In the genomic region with DNA sequence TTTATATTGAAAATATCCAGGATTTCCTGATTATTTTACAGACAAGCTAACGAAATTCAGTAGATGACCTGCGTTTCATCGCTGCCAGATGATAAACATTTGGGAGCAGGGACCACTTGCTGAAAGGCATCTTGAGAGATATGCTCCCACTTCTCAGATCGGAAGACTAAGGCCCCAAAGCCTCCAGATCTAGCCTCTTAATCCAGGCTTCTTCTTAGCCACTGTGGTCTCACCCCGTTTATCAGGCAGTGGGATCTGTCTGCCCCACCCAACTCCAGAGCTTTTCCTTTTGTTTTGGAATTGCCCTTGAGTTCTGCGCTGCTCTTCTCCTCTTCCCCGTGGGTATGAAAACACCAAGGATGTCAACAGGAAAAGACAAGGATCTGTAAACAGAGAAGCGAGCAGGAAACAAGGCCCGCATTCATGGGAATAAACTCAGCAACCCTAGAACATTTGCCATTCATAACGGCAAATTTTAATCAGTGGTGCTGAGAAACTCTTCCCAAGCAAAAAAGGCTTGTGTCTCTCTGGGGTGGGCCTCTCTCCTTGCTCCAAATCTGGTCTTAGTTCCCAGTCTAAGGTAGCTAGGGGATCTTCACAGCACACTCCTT, we compare ENCODE assay signal across 1 cellular context.
TF ChIP-seq lines count a peak whose summit lies in the region.

No MANE protein-coding gene starts in this region.

TF ChIP-seq in K562, 482 proteins besides CTCF, POLR2A, EP300 and RAD21 (continues in another document):
- TF ChIP-seq EZH2 (IDR thresholded peaks at IDR 0.05; ENCODE audit: borderline replicate concordance, low read depth, low read length) (no peak), ZNF311 (CRISPR knock-in tag; IDR thresholded peaks at IDR 0.05) (no peak), HSF4 (CRISPR knock-in tag; IDR thresholded peaks at IDR 0.05; ENCODE audit: borderline replicate concordance) (no peak), ZNF175 (CRISPR knock-in tag; IDR thresholded peaks at IDR 0.05; ENCODE audit: low read depth) (no peak), POLR2B (IDR thresholded peaks at IDR 0.05; ENCODE audit: low read depth, partially characterized antibody) (no peak), BRD4 (IDR thresholded peaks at IDR 0.05) (no peak), NR2C1 (IDR thresholded peaks at IDR 0.05) (no peak), NR2C1 (tag; IDR thresholded peaks at IDR 0.05) (no peak), GATA2 (CRISPR knock-in tag; IDR thresholded peaks at IDR 0.05) (no peak), ZNF699 (CRISPR knock-in tag; IDR thresholded peaks at IDR 0.05; ENCODE audit: insufficient replicate concordance) (no peak), HMG20B (CRISPR knock-in tag; IDR thresholded peaks at IDR 0.05) (no peak), ZNF263 (CRISPR knock-in tag; IDR thresholded peaks at IDR 0.05; ENCODE audit: borderline replicate concordance) (no peak), PPARD (CRISPR knock-in tag; IDR thresholded peaks at IDR 0.05) (no peak), XRCC5 (IDR thresholded peaks at IDR 0.05; ENCODE audit: low read depth, low read length) (no peak), LARP7 (IDR thresholded peaks at IDR 0.05) (no peak), STAG1 (CRISPR knock-in tag; IDR thresholded peaks at IDR 0.05; ENCODE audit: borderline replicate concordance) (no peak), NFRKB (IDR thresholded peaks at IDR 0.05; ENCODE audit: low read depth) (no peak), RCOR1 (IDR thresholded peaks at IDR 0.05; ENCODE audit: borderline replicate concordance in 1 of 2, low read depth in 2 of 2, low read length in 2 of 2) (peak; percentile 24 to 74; a peak in 2 of 4 replicates), RFX1 (IDR thresholded peaks at IDR 0.05) (no peak), NFYB (IDR thresholded peaks at IDR 0.05; ENCODE audit: extremely low read depth, insufficient read length) (no peak), TAF15 (IDR thresholded peaks at IDR 0.05; ENCODE audit: low read depth, low read length) (no peak), HNRNPK (IDR thresholded peaks at IDR 0.05; ENCODE audit: low read depth, low read length, poor library complexity, severe bottlenecking) (no peak), KAT8 (IDR thresholded peaks at IDR 0.05; ENCODE audit: low read depth) (no peak), RBM25 (IDR thresholded peaks at IDR 0.05; ENCODE audit: low read depth, low read length, severe bottlenecking) (peak; percentile 94), SMAD2 (IDR thresholded peaks at IDR 0.05; ENCODE audit: low read depth, low read length) (no peak)
- TF ChIP-seq, protein P1, sequence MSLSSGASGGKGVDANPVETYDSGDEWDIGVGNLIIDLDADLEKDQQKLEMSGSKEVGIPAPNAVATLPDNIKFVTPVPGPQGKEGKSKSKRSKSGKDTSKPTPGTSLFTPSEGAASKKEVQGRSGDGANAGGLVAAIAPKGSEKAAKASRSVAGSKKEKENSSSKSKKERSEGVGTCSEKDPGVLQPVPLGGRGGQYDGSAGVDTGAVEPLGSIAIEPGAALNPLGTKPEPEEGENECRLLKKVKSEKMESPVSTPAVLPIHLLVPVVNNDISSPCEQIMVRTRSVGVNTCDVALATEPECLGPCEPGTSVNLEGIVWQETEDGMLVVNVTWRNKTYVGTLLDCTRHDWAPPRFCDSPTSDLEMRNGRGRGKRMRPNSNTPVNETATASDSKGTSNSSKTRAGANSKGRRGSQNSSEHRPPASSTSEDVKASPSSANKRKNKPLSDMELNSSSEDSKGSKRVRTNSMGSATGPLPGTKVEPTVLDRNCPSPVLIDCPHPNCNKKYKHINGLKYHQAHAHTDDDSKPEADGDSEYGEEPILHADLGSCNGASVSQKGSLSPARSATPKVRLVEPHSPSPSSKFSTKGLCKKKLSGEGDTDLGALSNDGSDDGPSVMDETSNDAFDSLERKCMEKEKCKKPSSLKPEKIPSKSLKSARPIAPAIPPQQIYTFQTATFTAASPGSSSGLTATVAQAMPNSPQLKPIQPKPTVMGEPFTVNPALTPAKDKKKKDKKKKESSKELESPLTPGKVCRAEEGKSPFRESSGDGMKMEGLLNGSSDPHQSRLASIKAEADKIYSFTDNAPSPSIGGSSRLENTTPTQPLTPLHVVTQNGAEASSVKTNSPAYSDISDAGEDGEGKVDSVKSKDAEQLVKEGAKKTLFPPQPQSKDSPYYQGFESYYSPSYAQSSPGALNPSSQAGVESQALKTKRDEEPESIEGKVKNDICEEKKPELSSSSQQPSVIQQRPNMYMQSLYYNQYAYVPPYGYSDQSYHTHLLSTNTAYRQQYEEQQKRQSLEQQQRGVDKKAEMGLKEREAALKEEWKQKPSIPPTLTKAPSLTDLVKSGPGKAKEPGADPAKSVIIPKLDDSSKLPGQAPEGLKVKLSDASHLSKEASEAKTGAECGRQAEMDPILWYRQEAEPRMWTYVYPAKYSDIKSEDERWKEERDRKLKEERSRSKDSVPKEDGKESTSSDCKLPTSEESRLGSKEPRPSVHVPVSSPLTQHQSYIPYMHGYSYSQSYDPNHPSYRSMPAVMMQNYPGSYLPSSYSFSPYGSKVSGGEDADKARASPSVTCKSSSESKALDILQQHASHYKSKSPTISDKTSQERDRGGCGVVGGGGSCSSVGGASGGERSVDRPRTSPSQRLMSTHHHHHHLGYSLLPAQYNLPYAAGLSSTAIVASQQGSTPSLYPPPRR (CRISPR knock-in tag; IDR thresholded peaks at IDR 0.05; ENCODE audit: borderline replicate concordance): no peak
- TF ChIP-seq, protein P2, sequence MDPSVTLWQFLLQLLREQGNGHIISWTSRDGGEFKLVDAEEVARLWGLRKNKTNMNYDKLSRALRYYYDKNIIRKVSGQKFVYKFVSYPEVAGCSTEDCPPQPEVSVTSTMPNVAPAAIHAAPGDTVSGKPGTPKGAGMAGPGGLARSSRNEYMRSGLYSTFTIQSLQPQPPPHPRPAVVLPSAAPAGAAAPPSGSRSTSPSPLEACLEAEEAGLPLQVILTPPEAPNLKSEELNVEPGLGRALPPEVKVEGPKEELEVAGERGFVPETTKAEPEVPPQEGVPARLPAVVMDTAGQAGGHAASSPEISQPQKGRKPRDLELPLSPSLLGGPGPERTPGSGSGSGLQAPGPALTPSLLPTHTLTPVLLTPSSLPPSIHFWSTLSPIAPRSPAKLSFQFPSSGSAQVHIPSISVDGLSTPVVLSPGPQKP (CRISPR knock-in tag; IDR thresholded peaks at IDR 0.05): no peak
- TF ChIP-seq, protein P3, sequence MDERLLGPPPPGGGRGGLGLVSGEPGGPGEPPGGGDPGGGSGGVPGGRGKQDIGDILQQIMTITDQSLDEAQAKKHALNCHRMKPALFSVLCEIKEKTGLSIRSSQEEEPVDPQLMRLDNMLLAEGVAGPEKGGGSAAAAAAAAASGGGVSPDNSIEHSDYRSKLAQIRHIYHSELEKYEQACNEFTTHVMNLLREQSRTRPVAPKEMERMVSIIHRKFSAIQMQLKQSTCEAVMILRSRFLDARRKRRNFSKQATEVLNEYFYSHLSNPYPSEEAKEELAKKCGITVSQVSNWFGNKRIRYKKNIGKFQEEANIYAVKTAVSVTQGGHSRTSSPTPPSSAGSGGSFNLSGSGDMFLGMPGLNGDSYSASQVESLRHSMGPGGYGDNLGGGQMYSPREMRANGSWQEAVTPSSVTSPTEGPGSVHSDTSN (CRISPR knock-in tag; IDR thresholded peaks at IDR 0.05; ENCODE audit: low read depth): no peak
- TF ChIP-seq, protein P3 (tag; conservative IDR thresholded peaks at IDR 0.05; ENCODE audit: low read depth): no peak
- TF ChIP-seq, protein P4, sequence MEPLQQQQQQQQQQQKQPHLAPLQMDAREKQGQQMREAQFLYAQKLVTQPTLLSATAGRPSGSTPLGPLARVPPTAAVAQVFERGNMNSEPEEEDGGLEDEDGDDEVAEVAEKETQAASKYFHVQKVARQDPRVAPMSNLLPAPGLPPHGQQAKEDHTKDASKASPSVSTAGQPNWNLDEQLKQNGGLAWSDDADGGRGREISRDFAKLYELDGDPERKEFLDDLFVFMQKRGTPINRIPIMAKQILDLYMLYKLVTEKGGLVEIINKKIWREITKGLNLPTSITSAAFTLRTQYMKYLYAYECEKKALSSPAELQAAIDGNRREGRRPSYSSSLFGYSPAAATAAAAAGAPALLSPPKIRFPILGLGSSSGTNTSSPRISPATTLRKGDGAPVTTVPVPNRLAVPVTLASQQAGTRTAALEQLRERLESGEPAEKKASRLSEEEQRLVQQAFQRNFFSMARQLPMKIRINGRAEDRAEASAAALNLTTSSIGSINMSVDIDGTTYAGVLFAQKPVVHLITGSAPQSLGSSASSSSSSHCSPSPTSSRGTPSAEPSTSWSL (CRISPR knock-in tag; IDR thresholded peaks at IDR 0.05; ENCODE audit: borderline replicate concordance): no peak
- TF ChIP-seq, protein P5, sequence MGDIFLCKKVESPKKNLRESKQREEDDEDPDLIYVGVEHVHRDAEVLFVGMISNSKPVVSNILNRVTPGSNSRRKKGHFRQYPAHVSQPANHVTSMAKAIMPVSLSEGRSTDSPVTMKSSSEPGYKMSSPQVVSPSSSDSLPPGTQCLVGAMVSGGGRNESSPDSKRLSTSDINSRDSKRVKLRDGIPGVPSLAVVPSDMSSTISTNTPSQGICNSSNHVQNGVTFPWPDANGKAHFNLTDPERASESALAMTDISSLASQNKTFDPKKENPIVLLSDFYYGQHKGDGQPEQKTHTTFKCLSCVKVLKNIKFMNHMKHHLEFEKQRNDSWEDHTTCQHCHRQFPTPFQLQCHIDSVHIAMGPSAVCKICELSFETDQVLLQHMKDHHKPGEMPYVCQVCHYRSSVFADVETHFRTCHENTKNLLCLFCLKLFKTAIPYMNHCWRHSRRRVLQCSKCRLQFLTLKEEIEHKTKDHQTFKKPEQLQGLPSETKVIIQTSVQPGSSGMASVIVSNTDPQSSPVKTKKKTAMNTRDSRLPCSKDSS (IDR thresholded peaks at IDR 0.05; ENCODE audit: low read depth, partially characterized antibody): no peak
- TF ChIP-seq, protein P6, sequence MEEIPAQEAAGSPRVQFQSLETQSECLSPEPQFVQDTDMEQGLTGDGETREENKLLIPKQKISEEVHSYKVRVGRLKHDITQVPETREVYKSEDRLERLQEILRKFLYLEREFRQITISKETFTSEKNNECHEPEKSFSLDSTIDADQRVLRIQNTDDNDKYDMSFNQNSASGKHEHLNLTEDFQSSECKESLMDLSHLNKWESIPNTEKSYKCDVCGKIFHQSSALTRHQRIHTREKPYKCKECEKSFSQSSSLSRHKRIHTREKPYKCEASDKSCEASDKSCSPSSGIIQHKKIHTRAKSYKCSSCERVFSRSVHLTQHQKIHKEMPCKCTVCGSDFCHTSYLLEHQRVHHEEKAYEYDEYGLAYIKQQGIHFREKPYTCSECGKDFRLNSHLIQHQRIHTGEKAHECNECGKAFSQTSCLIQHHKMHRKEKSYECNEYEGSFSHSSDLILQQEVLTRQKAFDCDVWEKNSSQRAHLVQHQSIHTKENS (CRISPR knock-in tag; IDR thresholded peaks at IDR 0.05): no peak
- TF ChIP-seq, protein P7, sequence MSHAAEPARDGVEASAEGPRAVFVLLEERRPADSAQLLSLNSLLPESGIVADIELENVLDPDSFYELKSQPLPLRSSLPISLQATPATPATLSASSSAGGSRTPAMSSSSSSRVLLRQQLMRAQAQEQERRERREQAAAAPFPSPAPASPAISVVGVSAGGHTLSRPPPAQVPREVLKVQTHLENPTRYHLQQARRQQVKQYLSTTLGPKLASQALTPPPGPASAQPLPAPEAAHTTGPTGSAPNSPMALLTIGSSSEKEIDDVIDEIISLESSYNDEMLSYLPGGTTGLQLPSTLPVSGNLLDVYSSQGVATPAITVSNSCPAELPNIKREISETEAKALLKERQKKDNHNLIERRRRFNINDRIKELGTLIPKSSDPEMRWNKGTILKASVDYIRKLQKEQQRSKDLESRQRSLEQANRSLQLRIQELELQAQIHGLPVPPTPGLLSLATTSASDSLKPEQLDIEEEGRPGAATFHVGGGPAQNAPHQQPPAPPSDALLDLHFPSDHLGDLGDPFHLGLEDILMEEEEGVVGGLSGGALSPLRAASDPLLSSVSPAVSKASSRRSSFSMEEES (CRISPR knock-in tag; IDR thresholded peaks at IDR 0.05): no peak
- TF ChIP-seq, protein P8, sequence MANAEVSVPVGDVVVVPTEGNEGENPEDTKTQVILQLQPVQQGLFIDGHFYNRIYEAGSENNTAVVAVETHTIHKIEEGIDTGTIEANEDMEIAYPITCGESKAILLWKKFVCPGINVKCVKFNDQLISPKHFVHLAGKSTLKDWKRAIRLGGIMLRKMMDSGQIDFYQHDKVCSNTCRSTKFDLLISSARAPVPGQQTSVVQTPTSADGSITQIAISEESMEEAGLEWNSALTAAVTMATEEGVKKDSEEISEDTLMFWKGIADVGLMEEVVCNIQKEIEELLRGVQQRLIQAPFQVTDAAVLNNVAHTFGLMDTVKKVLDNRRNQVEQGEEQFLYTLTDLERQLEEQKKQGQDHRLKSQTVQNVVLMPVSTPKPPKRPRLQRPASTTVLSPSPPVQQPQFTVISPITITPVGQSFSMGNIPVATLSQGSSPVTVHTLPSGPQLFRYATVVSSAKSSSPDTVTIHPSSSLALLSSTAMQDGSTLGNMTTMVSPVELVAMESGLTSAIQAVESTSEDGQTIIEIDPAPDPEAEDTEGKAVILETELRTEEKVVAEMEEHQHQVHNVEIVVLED (CRISPR knock-in tag; IDR thresholded peaks at IDR 0.05): no peak
- TF ChIP-seq, protein P9, sequence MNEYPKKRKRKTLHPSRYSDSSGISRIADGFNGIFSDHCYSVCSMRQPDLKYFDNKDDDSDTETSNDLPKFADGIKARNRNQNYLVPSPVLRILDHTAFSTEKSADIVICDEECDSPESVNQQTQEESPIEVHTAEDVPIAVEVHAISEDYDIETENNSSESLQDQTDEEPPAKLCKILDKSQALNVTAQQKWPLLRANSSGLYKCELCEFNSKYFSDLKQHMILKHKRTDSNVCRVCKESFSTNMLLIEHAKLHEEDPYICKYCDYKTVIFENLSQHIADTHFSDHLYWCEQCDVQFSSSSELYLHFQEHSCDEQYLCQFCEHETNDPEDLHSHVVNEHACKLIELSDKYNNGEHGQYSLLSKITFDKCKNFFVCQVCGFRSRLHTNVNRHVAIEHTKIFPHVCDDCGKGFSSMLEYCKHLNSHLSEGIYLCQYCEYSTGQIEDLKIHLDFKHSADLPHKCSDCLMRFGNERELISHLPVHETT (CRISPR knock-in tag; conservative IDR thresholded peaks at IDR 0.05 in 1 of 2, IDR thresholded peaks at IDR 0.05 in 1 of 2): no peak
- TF ChIP-seq, protein P10, sequence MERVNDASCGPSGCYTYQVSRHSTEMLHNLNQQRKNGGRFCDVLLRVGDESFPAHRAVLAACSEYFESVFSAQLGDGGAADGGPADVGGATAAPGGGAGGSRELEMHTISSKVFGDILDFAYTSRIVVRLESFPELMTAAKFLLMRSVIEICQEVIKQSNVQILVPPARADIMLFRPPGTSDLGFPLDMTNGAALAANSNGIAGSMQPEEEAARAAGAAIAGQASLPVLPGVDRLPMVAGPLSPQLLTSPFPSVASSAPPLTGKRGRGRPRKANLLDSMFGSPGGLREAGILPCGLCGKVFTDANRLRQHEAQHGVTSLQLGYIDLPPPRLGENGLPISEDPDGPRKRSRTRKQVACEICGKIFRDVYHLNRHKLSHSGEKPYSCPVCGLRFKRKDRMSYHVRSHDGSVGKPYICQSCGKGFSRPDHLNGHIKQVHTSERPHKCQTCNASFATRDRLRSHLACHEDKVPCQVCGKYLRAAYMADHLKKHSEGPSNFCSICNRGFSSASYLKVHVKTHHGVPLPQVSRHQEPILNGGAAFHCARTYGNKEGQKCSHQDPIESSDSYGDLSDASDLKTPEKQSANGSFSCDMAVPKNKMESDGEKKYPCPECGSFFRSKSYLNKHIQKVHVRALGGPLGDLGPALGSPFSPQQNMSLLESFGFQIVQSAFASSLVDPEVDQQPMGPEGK (CRISPR knock-in tag; IDR thresholded peaks at IDR 0.05; ENCODE audit: borderline replicate concordance): no peak
